Comparison of ENCODE assay signal across 8 cellular contexts in genomic region chr12:57620936-57621496, GRCh38. TPM values are rescaled to one million over a fixed set of nuclear protein-coding genes. Genes with fewer than 3 reads are reported as not detected.
DNase-seq lines count a peak whose midpoint lies in the region; ATAC-seq and TF ChIP-seq lines count a peak whose summit lies in the region.

No MANE protein-coding gene starts in this region.

- H3K36me3 ChIP-seq in CD8-positive, alpha-beta memory T cell (ENCODE audit: insufficient read depth, low read length) = no peaks in the 10 kb centered on the region

- peaks cover 28 to 34% (median 32%) of the 10 kb centered on the region in 3 donors for H3K4me1 Mint-ChIP-seq in CD8-positive, alpha-beta memory T cell
- peaks cover 26 to 31% (median 30%) of the 10 kb centered on the region in 3 donors for H3K4me1 Mint-ChIP-seq in T-cell
- peaks cover 22% of the 10 kb centered on the region for H3K4me1 Mint-ChIP-seq in osteocyte (ENCODE audit: unreplicated experiment)

- peaks cover 70% of the 10 kb centered on the region for H3K27me3 ChIP-seq in CD8-positive, alpha-beta memory T cell (ENCODE audit: insufficient read depth, low read length, poor library complexity, severe bottlenecking)

- no peak for TF ChIP-seq CTCF in fibroblast of mammary gland (conservative IDR thresholded peaks at IDR 0.05; ENCODE audit: control insufficient read depth, insufficient read depth, low read depth, low read length)
- no peak for TF ChIP-seq CTCF in osteocyte (IDR thresholded peaks at IDR 0.05)

- no peak for TF ChIP-seq POLR2A in erythroblast (IDR thresholded peaks at IDR 0.05; ENCODE audit: low read length)

- no peaks in the 10 kb centered on the region for H3K9me3 ChIP-seq in CD8-positive, alpha-beta memory T cell (ENCODE audit: low read length)

- H3K9me3 Mint-ChIP-seq in CD8-positive, alpha-beta memory T cell = no peaks in the 10 kb centered on the region
- H3K9me3 Mint-ChIP-seq in T-cell (no peaks in the 10 kb centered on the region), osteocyte (ENCODE audit: unreplicated experiment) (no peaks in the 10 kb centered on the region)

- no peak for DNase-seq in CD8-positive, alpha-beta memory T cell
- DNase-seq in T-cell = peak in 4 of 34 experiments; percentile 11 to 28 (median 18)
- DNase-seq in fibroblast of mammary gland (ENCODE audit: low read depth) = no peak
- DNase-seq in osteocyte (ENCODE audit: extremely low spot score, unreplicated experiment) = no peak
- DNase-seq in erythroblast (lab: John Stamatoyannopoulos, UW) = no peak
- no peak for DNase-seq in central memory CD4-positive, alpha-beta T cell

- no peak overlapping the region for H3K27ac ChIP-seq in CD8-positive, alpha-beta memory T cell (ENCODE audit: low read depth, low read length)

- H3K4me3 Mint-ChIP-seq in CD8-positive, alpha-beta memory T cell = peak overlapping the region; percentile 49 to 91 (median 84)
- H3K4me3 Mint-ChIP-seq in T-cell = peak overlapping the region; percentile 71 to 86 (median 72)
- peak overlapping the region; percentile 75 for H3K4me3 Mint-ChIP-seq in osteocyte (ENCODE audit: unreplicated experiment)

- peaks cover 0 to 4% (median 0%) of the 10 kb centered on the region in 3 donors for H3K36me3 Mint-ChIP-seq in CD8-positive, alpha-beta memory T cell
- H3K36me3 Mint-ChIP-seq in T-cell (no peaks in the 10 kb centered on the region), osteocyte (ENCODE audit: unreplicated experiment) (peaks cover 17% of the 10 kb centered on the region)

- H3K4me3 ChIP-seq in CD8-positive, alpha-beta memory T cell (ENCODE audit: low read length) = peak overlapping the region; percentile 59
- peak overlapping the region; percentile 30 for H3K4me3 ChIP-seq in fibroblast of mammary gland (ENCODE audit: control insufficient read depth, low read depth, low read length)

- peaks cover 30% of the 10 kb centered on the region for H3K4me1 ChIP-seq in CD8-positive, alpha-beta memory T cell (ENCODE audit: insufficient read depth, low read length)

- POLR2A ChIA-PET in CD8-positive, alpha-beta memory T cell (lab: Charles Lee) = interaction anchor here (0.6 to 1.8 kb wide), 2 partner anchors 162 to 163 kb away, joined by 3 to 4 read pairs; partner anchors contain the start of gene GLI1
- POLR2A ChIA-PET in T-cell (lab: Charles Lee) = no interaction called here

- peak; percentile 17 to 38 (median 26) for ATAC-seq in T-cell (replicated peaks in 1 of 4)
- ATAC-seq in HG02970 (IDR thresholded peaks at IDR 0.05; ENCODE audit: low FRiP score, unreplicated experiment) = no peak
- no peak for ATAC-seq in HG02642 (IDR thresholded peaks at IDR 0.05; ENCODE audit: poor library complexity, unreplicated experiment)

- peaks cover 83 to 87% of the 10 kb centered on the region in 2 donors for H3K27me3 Mint-ChIP-seq in CD8-positive, alpha-beta memory T cell
- peaks cover 86 to 94% of the 10 kb centered on the region in 2 donors for H3K27me3 Mint-ChIP-seq in T-cell
- H3K27me3 Mint-ChIP-seq in osteocyte (ENCODE audit: unreplicated experiment) = peaks cover 63% of the 10 kb centered on the region

- CTCF ChIA-PET in CD8-positive, alpha-beta memory T cell (lab: Charles Lee) = interaction anchor here (0.6 to 5.7 kb wide), 18 partner anchors 9 to 166 kb away, joined by 3 to 85 read pairs (median 4); partner anchors contain the start of genes ARHGEF25, B4GALNT1, INHBE and MARS1
- CTCF ChIA-PET in T-cell (lab: Charles Lee) = interaction anchor here (0.7 to 3.5 kb wide), 9 partner anchors 9 to 284 kb away, joined by 3 to 21 read pairs (median 3); partner anchors contain the start of genes ARHGEF25 (in 1 of the 2) and GLI1 (in 1 of the 2)

- H3K27ac Mint-ChIP-seq in CD8-positive, alpha-beta memory T cell = peak overlapping the region in 3 of 8 donors; percentile 19 to 53 (median 23)
- H3K27ac Mint-ChIP-seq in T-cell (no peak overlapping the region), osteocyte (ENCODE audit: unreplicated experiment) (no peak overlapping the region)

RNA-seq across cellular contexts. Expression of gene ARHGEF25, which starts 9.8 kb away (rescaled TPM):
- total RNA-seq in CD8-positive, alpha-beta memory T cell = 1 to 10 TPM; 1.4 to 1.9 TPM
- not detected for polyA plus RNA-seq in CD8-positive, alpha-beta memory T cell
- total RNA-seq in T-cell (1 to 10 TPM in 1 of 5 donors, under 1 TPM in 4; 0.67 to 1.4 (median 0.84) TPM), osteocyte (25.8 and 27.6 TPM in 2 replicates)

RNA-seq across cellular contexts. Expression of gene B4GALNT1, which starts 12.0 kb away (rescaled TPM):
- total RNA-seq in CD8-positive, alpha-beta memory T cell = 1 to 10 TPM; 2.9 to 4.1 TPM
- polyA plus RNA-seq in CD8-positive, alpha-beta memory T cell = not detected
- under 1 TPM in 3 of 5 donors, not detected in 2; 0.16 to 0.54 (median 0.26) TPM for total RNA-seq in T-cell
- 5.6 and 6.9 TPM in 2 replicates for total RNA-seq in osteocyte

RNA-seq across cellular contexts. Expression of gene DTX3, which starts 16.4 kb away (rescaled TPM):
- 10 to 100 TPM; 16.7 to 18.3 TPM for total RNA-seq in CD8-positive, alpha-beta memory T cell
- 7.2 TPM for polyA plus RNA-seq in CD8-positive, alpha-beta memory T cell
- total RNA-seq in T-cell (10 to 100 TPM; 27.1 to 37.2 (median 30.4) TPM), osteocyte (26.5 and 29.9 TPM in 2 replicates)

RNA-seq across cellular contexts. Expression of gene PIP4K2C, which starts 30.0 kb away (rescaled TPM):
- total RNA-seq in CD8-positive, alpha-beta memory T cell = 10 to 100 TPM; 24.7 to 29.7 TPM
- polyA plus RNA-seq in CD8-positive, alpha-beta memory T cell = 40.6 TPM
- total RNA-seq in T-cell = 10 to 100 TPM; 21.7 to 30.9 (median 27.9) TPM
- 30.4 and 34.9 TPM in 2 replicates for total RNA-seq in osteocyte

Comparison
In these comparisons a context has a peak if more than half of its experiments do, and no peak if none do; other contexts are left out.
1. ATAC-seq: peak in T-cell (4 of 4); none in HG02970 (single experiment) and HG02642 (single experiment).
2. Peak in every context shown above with its lines, with median percentiles within 50 percentile points of each other: H3K4me3 Mint-ChIP-seq.